ENCODE assay signal across 8 cellular contexts in genomic region chr19:48872182-48872883, GRCh38. TPM values are rescaled to one million over a fixed set of nuclear protein-coding genes. Genes with fewer than 3 reads are reported as not detected.
DNase-seq lines count a peak whose midpoint lies in the region; ATAC-seq lines count a peak whose summit lies in the region.

TSS of gene PPP1R15A (plus strand) at chr19:48872421. CDS start at chr19:48873234, 813 bp downstream.

- H3K27me3 Mint-ChIP-seq in central memory CD8-positive, alpha-beta T cell = peaks cover 2% of the 10 kb centered on the region

- peak within 1 kb of the TSS; percentile 99 for H3K4me3 Mint-ChIP-seq in central memory CD8-positive, alpha-beta T cell

- ATAC-seq in GM18511 (IDR thresholded peaks at IDR 0.05; ENCODE audit: unreplicated experiment) (peak; percentile 44), HG03342 (IDR thresholded peaks at IDR 0.05; ENCODE audit: unreplicated experiment) (peak; percentile 43), GM21526 (IDR thresholded peaks at IDR 0.05; ENCODE audit: low FRiP score, unreplicated experiment) (no peak)
- ATAC-seq in activated CD4-positive, CD25-positive, alpha-beta regulatory T cell treated with anti-CD3 and anti-CD28 coated beads, Interleukin-2, amount 50 U/mL, for 24 hours = peak; percentile 45 to 51
- peak; percentile 24 for ATAC-seq in central memory CD8-positive, alpha-beta T cell (replicated peaks; ENCODE audit: extremely low read depth, poor library complexity, severe bottlenecking)

- peak within 1 kb of the TSS; percentile 100 for H3K27ac Mint-ChIP-seq in central memory CD8-positive, alpha-beta T cell (ENCODE audit: low read depth)

- H3K4me1 Mint-ChIP-seq in central memory CD8-positive, alpha-beta T cell = peaks cover 45% of the 10 kb centered on the region

- DNase-seq in NCI-H460 (ENCODE audit: extremely low read depth, low read depth) (peak; percentile 97), inferior parietal cortex (ENCODE audit: extremely low spot score) (peak; percentile 99), smooth muscle cell of the brain vasculature (ENCODE audit: low read depth, low spot score) (peak; percentile 94)
- DNase-seq in central memory CD8-positive, alpha-beta T cell (ENCODE audit: low spot score in 2 of 2) = peak; percentile 100

- no peaks in the 10 kb centered on the region for H3K9me3 Mint-ChIP-seq in central memory CD8-positive, alpha-beta T cell

- peaks cover 55% of the 10 kb centered on the region for H3K36me3 Mint-ChIP-seq in central memory CD8-positive, alpha-beta T cell (ENCODE audit: insufficient read depth)

RNA-seq across cellular contexts. Expression of gene PPP1R15A, which starts in this region (rescaled TPM):
- 83.3 and 85.6 TPM in 2 replicates for total RNA-seq in NCI-H460 (2014; rRNA removed; shearing (Covaris generic))
- 13.4 and 16.2 TPM in 2 replicates for polyA plus RNA-seq in NCI-H460 (2014; cell fraction: nucleus; rRNA removed)
